ENCODE assay signal across 33 cellular contexts in the genomic region with DNA sequence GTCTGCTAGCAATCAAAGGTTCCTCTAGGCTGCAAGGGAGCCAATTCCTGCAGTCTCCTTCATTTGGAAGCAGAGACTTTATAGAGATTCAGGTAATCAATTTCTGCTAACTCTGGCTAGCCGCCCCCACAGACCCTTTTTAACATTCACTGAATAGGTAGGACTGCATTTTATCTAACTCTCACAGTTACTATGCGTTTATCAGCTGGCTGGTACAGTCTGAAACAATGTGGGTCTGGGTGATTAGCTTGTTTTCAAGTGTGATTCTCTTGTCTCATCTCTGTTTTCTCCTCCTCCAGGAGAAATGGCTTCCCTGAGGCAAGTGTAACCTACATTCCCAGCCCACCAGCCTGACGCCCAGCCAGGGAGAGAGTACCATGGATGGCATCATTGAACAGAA.
DNase-seq lines count a peak whose midpoint lies in the region; ATAC-seq and TF ChIP-seq lines count a peak whose summit lies in the region.
"Had no signal": no experiment of that assay in that cellular context is flagged by ENCODE, and none has a peak within 500 bp of the region (broad histone marks: within the 10 kb centered on the region; RNA-seq: fewer than 3 reads in every experiment).

No MANE protein-coding gene starts in this region.

- H3K36me3 Mint-ChIP-seq in T-helper 17 cell (ENCODE audit: low read depth), result no peaks in the 10 kb centered on the region
- H3K36me3 Mint-ChIP-seq: CD14-positive monocyte; CD4-positive, alpha-beta memory T cell; CD4-positive, CD25-positive, alpha-beta regulatory T cell; CD8-positive, alpha-beta memory T cell; CD8-positive, alpha-beta T cell had no signal

- H3K4me1 ChIP-seq in BLaER1 (peaks cover 43% of the 10 kb centered on the region), esophagus muscularis mucosa (peaks cover 0 to 2% (median 0%) of the 10 kb centered on the region in 4 donors), ascending aorta (no peaks in the 10 kb centered on the region)
- H3K4me1 ChIP-seq in BLaER1 treated with 17β-estradiol and CSF1 and Interleukin-3, amounts not matched to agents 10 nM and 100 nM, result peaks cover 0 to 47% (median 24%) of the 10 kb centered on the region in 10 experiments; a peak in 18 of 20 replicates
- H3K4me1 ChIP-seq: A549, BE2C, Caco-2 had no signal

- H3K4me3 ChIP-seq in BLaER1 (no peak overlapping the region), esophagus muscularis mucosa (no peak overlapping the region), ascending aorta (no peak overlapping the region)
- H3K4me3 ChIP-seq in BLaER1 treated with 17β-estradiol and CSF1 and Interleukin-3, amounts not matched to agents 10 nM and 100 nM, result no peak overlapping the region
- H3K4me3 ChIP-seq: A549 had no signal

- H3K36me3 ChIP-seq in BLaER1, result no peaks in the 10 kb centered on the region
- no peaks in the 10 kb centered on the region for H3K36me3 ChIP-seq in BLaER1 treated with 17β-estradiol and CSF1 and Interleukin-3, amounts not matched to agents 10 nM and 100 nM
- no peaks in the 10 kb centered on the region for H3K36me3 ChIP-seq in esophagus muscularis mucosa
- H3K36me3 ChIP-seq in ascending aorta, result peaks cover 4 to 19% of the 10 kb centered on the region in 2 donors
- H3K36me3 ChIP-seq: BE2C had no signal

- no peak for TF ChIP-seq POLR2A in esophagus muscularis mucosa (IDR thresholded peaks at IDR 0.05; ENCODE audit: low read depth)

- no peaks in the 10 kb centered on the region for H4K20me1 ChIP-seq in BLaER1
- no peaks in the 10 kb centered on the region for H4K20me1 ChIP-seq in BLaER1 treated with 17β-estradiol and CSF1 and Interleukin-3, amounts not matched to agents 10 nM and 100 nM

- H3K27ac ChIP-seq in BLaER1 (0 out of 2 replicates have a peak overlapping the region, but pooled peaks have one; percentile 27), esophagus muscularis mucosa (replicated peaks in 1 of 4) (no peak overlapping the region), ascending aorta (no peak overlapping the region)
- peak overlapping the region in 1 of 11 experiments; percentile 76; a peak in 2 of 22 replicates for H3K27ac ChIP-seq in BLaER1 treated with 17β-estradiol and CSF1 and Interleukin-3, amounts not matched to agents 10 nM and 100 nM
- H3K27ac ChIP-seq: 22Rv1, A549, C4-2B had no signal

- intact Hi-C loops in esophagus muscularis mucosa (cut with DNase I), result no loop called here
- intact Hi-C loops in ascending aorta (cut with DNase I), result no loop called here

- peak; percentile 79 for DNase-seq in esophagus muscularis mucosa (ENCODE audit: extremely low spot score)
- peak; percentile 64 for DNase-seq in putamen (ENCODE audit: low spot score)
- no peak for DNase-seq in NCI-H187 treated with DMSO at 0.1 percent for 48 hours (lab: John Stamatoyannopoulos, UW)
- no peak for DNase-seq in T-helper 17 cell
- no peak for DNase-seq in ascending aorta (ENCODE audit: low spot score in 2 of 2)
- no peak for DNase-seq in HPDE6-E6E7 (ENCODE audit: extremely low spot score)
- DNase-seq: 8988T; ACHN; AML-193; BE2C; C1 segment of cervical spinal cord; Caco-2; Calu3; CD4-positive, alpha-beta memory T cell; CD4-positive, alpha-beta T cell; CD4-positive, CD25-positive, alpha-beta regulatory T cell; CD8-positive, alpha-beta memory T cell; CD8-positive, alpha-beta T cell; COR-L47; DMS 273 treated with DMSO at 0.1 percent for 48 hours; DMS153; DMS53; DMS79; DMS79 treated with DMSO at 0.1 percent for 48 hours; DND-41; EL had no signal

- H3K4me2 ChIP-seq in BLaER1, result peak overlapping the region; percentile 78
- peak overlapping the region in 7 of 11 experiments; percentile 2 to 78 (median 71); a peak in 10 of 22 replicates for H3K4me2 ChIP-seq in BLaER1 treated with 17β-estradiol and CSF1 and Interleukin-3, amounts not matched to agents 10 nM and 100 nM
- H3K4me2 ChIP-seq: A549 had no signal

- no peak for TF ChIP-seq EP300 in esophagus muscularis mucosa (IDR thresholded peaks at IDR 0.05)

- H3K27ac Mint-ChIP-seq in T-helper 17 cell, result no peak overlapping the region
- H3K27ac Mint-ChIP-seq: B cell; CD4-positive, alpha-beta memory T cell; CD4-positive, alpha-beta T cell; CD8-positive, alpha-beta T cell had no signal

- no peaks in the 10 kb centered on the region for H3K27me3 ChIP-seq in BLaER1
- H3K27me3 ChIP-seq in BLaER1 treated with 17β-estradiol and CSF1 and Interleukin-3, amounts not matched to agents 10 nM and 100 nM, result no peaks in the 10 kb centered on the region
- H3K27me3 ChIP-seq in esophagus muscularis mucosa, result peaks cover 0 to 7% (median 0%) of the 10 kb centered on the region in 4 donors
- no peaks in the 10 kb centered on the region for H3K27me3 ChIP-seq in ascending aorta
- H3K27me3 ChIP-seq: BE2C had no signal

- WGBS in esophagus muscularis mucosa, result 80% methylated on average over 3 of the region's 3 CpGs

- ATAC-seq in T-helper 17 cell, result no peak
- ATAC-seq: A549; CD8-positive, alpha-beta T cell had no signal

- TF ChIP-seq CTCF in esophagus muscularis mucosa (IDR thresholded peaks at IDR 0.05) (no peak), ascending aorta (IDR thresholded peaks at IDR 0.05) (no peak)

- no peak overlapping the region for H3K4me3 Mint-ChIP-seq in T-helper 17 cell
- H3K4me3 Mint-ChIP-seq: B cell; CD14-positive monocyte; CD4-positive, alpha-beta memory T cell; CD4-positive, alpha-beta T cell; CD4-positive, CD25-positive, alpha-beta regulatory T cell; CD8-positive, alpha-beta memory T cell; CD8-positive, alpha-beta T cell had no signal

- H3K9me3 ChIP-seq in BLaER1 (peaks cover 11% of the 10 kb centered on the region), esophagus muscularis mucosa (peaks cover 0 to 16% (median 7%) of the 10 kb centered on the region in 4 donors), T-helper 17 cell (ENCODE audit: control insufficient read depth, low read length, poor library complexity, severe bottlenecking) (no peaks in the 10 kb centered on the region), ascending aorta (peaks cover 0 to 7% of the 10 kb centered on the region in 2 donors)
- peaks cover 4 to 17% (median 12%) of the 10 kb centered on the region in 11 experiments; a peak in 15 of 22 replicates for H3K9me3 ChIP-seq in BLaER1 treated with 17β-estradiol and CSF1 and Interleukin-3, amounts not matched to agents 10 nM and 100 nM (replicated peaks in 1 of 11)
- H3K9me3 ChIP-seq: A549, BE2C had no signal

- no peak overlapping the region for H3K9ac ChIP-seq in BLaER1
- H3K9ac ChIP-seq in BLaER1 treated with 17β-estradiol and CSF1 and Interleukin-3, amounts not matched to agents 10 nM and 100 nM, result no peak overlapping the region

- H3K27me3 Mint-ChIP-seq in T-helper 17 cell, result peaks cover 23% of the 10 kb centered on the region
- H3K27me3 Mint-ChIP-seq: CD4-positive, alpha-beta T cell had no signal

- no peaks in the 10 kb centered on the region for H3K4me1 Mint-ChIP-seq in T-helper 17 cell
- H3K4me1 Mint-ChIP-seq: CD14-positive monocyte; CD4-positive, alpha-beta memory T cell; CD4-positive, CD25-positive, alpha-beta regulatory T cell; CD8-positive, alpha-beta memory T cell had no signal

Comparison
In these comparisons a context has a peak if more than half of its experiments do, and no peak if none do; other contexts are left out.
1. DNase-seq: peak in esophagus muscularis mucosa (single experiment) and putamen (single experiment); none in NCI-H187 treated with DMSO at 0.1 percent for 48 hours (single experiment), T-helper 17 cell (0 of 3), ascending aorta (0 of 2) and HPDE6-E6E7 (single experiment).